In genomic region chr1:156692409-156692957, GRCh38 we compare ENCODE assay signal across 12 cellular contexts. TPM values are rescaled to one million over a fixed set of nuclear protein-coding genes. Genes with fewer than 3 reads are reported as not detected.
DNase-seq lines count a peak whose midpoint lies in the region; ATAC-seq, FAIRE-seq and TF ChIP-seq lines count a peak whose summit lies in the region.
"Had no signal": no experiment of that assay in that cellular context is flagged by ENCODE, and none has a peak within 500 bp of the region (broad histone marks: within the 10 kb centered on the region; RNA-seq: fewer than 3 reads in every experiment).

No MANE protein-coding gene starts in this region.

- H3K4me3 ChIP-seq in K562 (peak overlapping the region; percentile 28), neural cell (ENCODE audit: low read length) (peak overlapping the region; percentile 33)

- no peaks in the 10 kb centered on the region for H3K9me1 ChIP-seq in K562 (ENCODE audit: control insufficient read depth, insufficient read depth, low read length)

- H3K9ac ChIP-seq in ES-I3 (ENCODE audit: low read depth, low read length) (peak overlapping the region; percentile 17), K562 (ENCODE audit: insufficient read depth in 1 of 2, low read depth in 2 of 2, low read length in 2 of 2) (peak overlapping the region; percentile 49 to 92; a peak in 3 of 4 replicates), neural cell (ENCODE audit: low read length) (peak overlapping the region; percentile 27)

- 0 out of 3 replicates have a peak, but pooled peaks cover 3% of the 10 kb centered on the region for H3K79me2 ChIP-seq in K562 (ENCODE audit: control insufficient read depth, insufficient read depth, low read length)
- H3K79me2 ChIP-seq in neural cell (replicated peaks; ENCODE audit: insufficient read depth, low read length): no peaks in the 10 kb centered on the region

- H3K9me3 ChIP-seq in ES-I3 (ENCODE audit: control insufficient read depth, insufficient read depth, low read length): no peaks in the 10 kb centered on the region
- no peaks in the 10 kb centered on the region for H3K9me3 ChIP-seq in K562 (replicated peaks; ENCODE audit: control insufficient read depth, insufficient read depth, low read depth, low read length)
- H3K9me3 ChIP-seq in neural cell (ENCODE audit: low read length): no peaks in the 10 kb centered on the region

- TF ChIP-seq POLR2A in K562 (conservative IDR thresholded peaks at IDR 0.05): no peak

- no peaks in the 10 kb centered on the region for H3K9me2 ChIP-seq in neural cell (ENCODE audit: insufficient read depth, low read length)

- no peak for TF ChIP-seq RAD21 in K562 (CRISPR knock-in tag; conservative IDR thresholded peaks at IDR 0.05 in 1 of 2, IDR thresholded peaks at IDR 0.05 in 1 of 2)
- TF ChIP-seq RAD21 in neural cell (conservative IDR thresholded peaks at IDR 0.05): no peak

- H3K4me2 ChIP-seq in K562 (ENCODE audit: insufficient read depth, low read length) (peak overlapping the region; percentile 72), neural cell (ENCODE audit: low read length) (no peak overlapping the region)

- ATAC-seq in K562 (no peak), GM18520 (IDR thresholded peaks at IDR 0.05; ENCODE audit: unreplicated experiment) (no peak), GM21423 (IDR thresholded peaks at IDR 0.05; ENCODE audit: unreplicated experiment) (no peak)
- ATAC-seq: natural killer cell had no signal

- H3K36me3 ChIP-seq in ES-I3 (ENCODE audit: insufficient read depth, low read length) (no peaks in the 10 kb centered on the region), K562 (ENCODE audit: control insufficient read depth, insufficient read depth, low read length) (no peaks in the 10 kb centered on the region), neural cell (ENCODE audit: insufficient read depth, low read length) (no peaks in the 10 kb centered on the region)

- in situ Hi-C loops in K562 (cut with MboI): no loop called here

- H4K20me1 ChIP-seq in K562 (replicated peaks; ENCODE audit: control insufficient read depth, insufficient read depth, low read length) (no peaks in the 10 kb centered on the region), neural cell (ENCODE audit: insufficient read depth) (no peaks in the 10 kb centered on the region)

- peak in 2 of 4 experiments; percentile 39 to 50 for DNase-seq in K562 (ENCODE audit: extremely low read depth in 1 of 4, low spot score in 3 of 4)
- no peak for DNase-seq in NCI-H2107 (lab: John Stamatoyannopoulos, UW)
- DNase-seq: activated B cell treated with CpG ODN at 0.5 μM for 24 hours; activated gamma-delta T cell treated with Interleukin-2 at 50 U/mL for 16 hours; C1 segment of cervical spinal cord; hippocampal formation; natural killer cell; stimulated activated CD4-positive, alpha-beta T cell treated with anti-CD3 and anti-CD28 coated beads, Interleukin-2, amount 100 ng/mL, for 48 hours had no signal

- CTCF ChIA-PET in K562 (lab: Yijun Ruan, JAX; ENCODE audit: low intra/inter-chr PET ratio): interaction anchor here (0.8 to 6.6 kb wide), 3 partner anchors 13 to 168 kb away, joined by 3 to 143 read pairs (median 4); partner anchors contain the start of genes CRABP2, ISG20L2, METTL25B and NTRK1

- no peak for FAIRE-seq in K562 (lab: Jason Lieb, UNC)

- POLR2A ChIA-PET in K562 (lab: Yijun Ruan, JAX): interaction anchor here (0.6 to 5.9 kb wide), 10 partner anchors 8 to 165 kb away, joined by 3 to 60 read pairs (median 3); partner anchors contain the start of genes ISG20L2, METTL25B, MRPL24 and NES

- WGBS in K562 (ENCODE audit: insufficient coverage, low coverage, missing lambda C conversion rate): 14% methylated on average over 9 of the region's 13 CpGs

- TF ChIP-seq CTCF in K562 (IDR thresholded peaks at IDR 0.05 in 2 of 3, conservative IDR thresholded peaks at IDR 0.05 in 1 of 3; ENCODE audit: insufficient read depth in 2 of 3, low read depth in 1 of 3, low read length in 3 of 3) (no peak), neural cell (IDR thresholded peaks at IDR 0.05; ENCODE audit: poor library complexity, severe bottlenecking) (no peak)

- no peaks in the 10 kb centered on the region for H3K27me3 ChIP-seq in K562 (ENCODE audit: control insufficient read depth in 2 of 2, insufficient read depth in 2 of 2, low read length in 2 of 2)
- no peaks in the 10 kb centered on the region for H3K27me3 ChIP-seq in neural cell (ENCODE audit: insufficient read depth, low read depth, low read length)

- H3K27ac ChIP-seq in K562 (ENCODE audit: extremely low read depth, low read depth, low read length): peak overlapping the region; percentile 91; the same call in 2 of the 3 replicates
- H3K27ac ChIP-seq in neural cell (ENCODE audit: low read length): no peak overlapping the region

- peak overlapping the region; percentile 92 for H2AFZ ChIP-seq in K562 (ENCODE audit: low read depth, low read length)
- H2AFZ ChIP-seq in neural cell (ENCODE audit: low read depth, low read length): no peak overlapping the region

- no peak for TF ChIP-seq EP300 in K562 (IDR thresholded peaks at IDR 0.05; ENCODE audit: low read length)
- TF ChIP-seq EP300 in neural cell (conservative IDR thresholded peaks at IDR 0.05; ENCODE audit: poor library complexity, severe bottlenecking): no peak

- no TSS peak for BruUV-seq in K562 (replicated peaks; lab: Mats Ljungman, UMichigan)

- intact Hi-C loops in K562 (cut with micrococcal nuclease): no loop called here

- no peaks in the 10 kb centered on the region for H3F3A ChIP-seq in neural cell (ENCODE audit: insufficient read depth, low read length, poor library complexity, severe bottlenecking)

- peaks cover 32% of the 10 kb centered on the region for H3K4me1 ChIP-seq in ES-I3 (ENCODE audit: insufficient read depth, low read length)
- peaks cover 49 to 62% of the 10 kb centered on the region in 2 experiments for H3K4me1 ChIP-seq in K562 (replicated peaks in 1 of 2; ENCODE audit: control insufficient read depth in 2 of 2, insufficient read depth in 2 of 2, low read length in 2 of 2)

RNA-seq across cellular contexts. Expression of gene CRABP2, which starts 12.9 kb away (rescaled TPM):
- 0.86 TPM in 1 of 2 replicates, not detected in the other for total RNA-seq in K562 (2011; cell fraction: chromatin; rRNA removed; ENCODE audit: low replicate concordance)
- total RNA-seq in K562 (2011; cell fraction: nucleolus; rRNA removed): 0.39 and 1.0 TPM in 2 replicates
- 0.44 TPM in 1 of 2 replicates, not detected in the other for total RNA-seq in K562 (2011; cell fraction: nucleoplasm; rRNA removed)
- total RNA-seq in K562 (2014; rRNA removed) (0.86 and 1.2 TPM in 2 replicates), K562 (2014; rRNA removed; fragmentation: Illumina TruSeq; extraction: Trizol) (0.32 and 0.36 TPM in 2 replicates), K562 (2015; rRNA removed; fragmentation: Illumina TruSeq; extraction: Trizol) (0.72 and 1.3 TPM in 2 replicates), K562 (2021) (1.5 and 1.6 TPM in 2 replicates)
- polyA plus RNA-seq in K562 (2011; rRNA removed) (0.50 and 1.5 TPM in 2 replicates), K562 (2014; fragmentation: Illumina TruSeq; extraction: Trizol) (1.9 and 2.5 TPM in 2 replicates), K562 (2014; fragmentation: Nextera tagmentation; extraction: Ambion mirVana) (under 1 TPM; 0.30 to 0.52 TPM), K562 (2014; rRNA removed) (0.82 and 1.2 TPM in 2 replicates), neural cell (3.4 and 7.7 TPM in 2 replicates)
- polyA plus RNA-seq in K562 (2011; cell fraction: cytosol; rRNA removed): 0.58 and 1.3 TPM in 2 replicates
- polyA plus RNA-seq in K562 (2011; cell fraction: nucleus; rRNA removed): 1.8 and 2.6 TPM in 2 replicates
- 2.6 and 2.9 TPM in 2 replicates for polyA plus RNA-seq in K562 (2012)
- 0.28 and 0.72 TPM in 2 replicates for polyA minus RNA-seq in K562 (2011; rRNA and poly(A)+ RNA removed)
- not detected in 2 replicates for polyA minus RNA-seq in K562 (2011; cell fraction: cytosol; rRNA and poly(A)+ RNA removed)
- polyA minus RNA-seq in K562 (2011; cell fraction: nucleus; rRNA and poly(A)+ RNA removed): not detected in 2 replicates
- polyA minus RNA-seq in neural cell: 1.3 and 1.7 TPM in 2 replicates

RNA-seq across cellular contexts. Expression of gene NES, which starts 15.3 kb away (rescaled TPM):
- total RNA-seq in K562 (2011; cell fraction: chromatin; rRNA removed; ENCODE audit: low replicate concordance): 1.5 and 2.0 TPM in 2 replicates
- 1.7 TPM in 2 replicates for total RNA-seq in K562 (2011; cell fraction: nucleolus; rRNA removed)
- 1.8 and 3.1 TPM in 2 replicates for total RNA-seq in K562 (2011; cell fraction: nucleoplasm; rRNA removed)
- 5.8 and 6.6 TPM in 2 replicates for total RNA-seq in K562 (2014; rRNA removed)
- total RNA-seq in K562 (2014; rRNA removed; fragmentation: Illumina TruSeq; extraction: Trizol): 3.3 and 4.1 TPM in 2 replicates
- total RNA-seq in K562 (2015; rRNA removed; fragmentation: Illumina TruSeq; extraction: Trizol): 4.8 and 4.9 TPM in 2 replicates
- 5.5 and 8.6 TPM in 2 replicates for total RNA-seq in K562 (2021)
- polyA plus RNA-seq in K562 (2011; rRNA removed): 2.7 TPM in 2 replicates
- 1.5 and 2.5 TPM in 2 replicates for polyA plus RNA-seq in K562 (2011; cell fraction: cytosol; rRNA removed)
- 3.2 and 5.5 TPM in 2 replicates for polyA plus RNA-seq in K562 (2011; cell fraction: nucleus; rRNA removed)
- polyA plus RNA-seq in K562 (2012): 6.5 and 7.0 TPM in 2 replicates
- 5.4 and 6.3 TPM in 2 replicates for polyA plus RNA-seq in K562 (2014; fragmentation: Illumina TruSeq; extraction: Trizol)
- polyA plus RNA-seq in K562 (2014; fragmentation: Nextera tagmentation; extraction: Ambion mirVana): under 1 TPM; 0.10 to 0.13 TPM
- polyA plus RNA-seq in K562 (2014; rRNA removed): 2.5 and 4.2 TPM in 2 replicates
- 2.3 and 2.4 TPM in 2 replicates for polyA minus RNA-seq in K562 (2011; rRNA and poly(A)+ RNA removed)
- 3.8 and 5.4 TPM in 2 replicates for polyA minus RNA-seq in K562 (2011; cell fraction: cytosol; rRNA and poly(A)+ RNA removed)
- polyA minus RNA-seq in K562 (2011; cell fraction: nucleus; rRNA and poly(A)+ RNA removed): 1.2 and 1.4 TPM in 2 replicates
- 9.9 and 13.7 TPM in 2 replicates for polyA plus RNA-seq in neural cell
- 26.1 and 29.6 TPM in 2 replicates for polyA minus RNA-seq in neural cell
- total RNA-seq: activated B cell treated with CpG ODN at 0.5 μM for 24 hours, natural killer cell had no signal

RNA-seq across cellular contexts. Expression of gene METTL25B, which starts 35.8 kb away (rescaled TPM):
- total RNA-seq in K562 (2011; cell fraction: chromatin; rRNA removed; ENCODE audit: low replicate concordance): 50.1 and 117 TPM in 2 replicates
- total RNA-seq in K562 (2011; cell fraction: nucleolus; rRNA removed): 103 and 114 TPM in 2 replicates
- 74.6 and 83.1 TPM in 2 replicates for total RNA-seq in K562 (2011; cell fraction: nucleoplasm; rRNA removed)
- total RNA-seq in K562 (2014; rRNA removed) (33.1 and 39.1 TPM in 2 replicates), K562 (2014; rRNA removed; fragmentation: Illumina TruSeq; extraction: Trizol) (17.8 and 26.3 TPM in 2 replicates), K562 (2015; rRNA removed; fragmentation: Illumina TruSeq; extraction: Trizol) (27.0 and 30.3 TPM in 2 replicates), K562 (2021) (46.3 and 48.3 TPM in 2 replicates)
- polyA plus RNA-seq in K562 (2011; rRNA removed) (37.1 and 46.1 TPM in 2 replicates), K562 (2014; fragmentation: Illumina TruSeq; extraction: Trizol) (33.9 and 37.7 TPM in 2 replicates), K562 (2014; fragmentation: Nextera tagmentation; extraction: Ambion mirVana) (10 to 100 TPM in 1 of 2 experiments, 1 to 10 TPM in 1; 7.7 to 13.2 TPM), K562 (2014; rRNA removed) (41.8 and 57.4 TPM in 2 replicates), neural cell (11.9 and 13.1 TPM in 2 replicates)
- 44.7 and 53.0 TPM in 2 replicates for polyA plus RNA-seq in K562 (2011; cell fraction: cytosol; rRNA removed)
- polyA plus RNA-seq in K562 (2011; cell fraction: nucleus; rRNA removed): 79.3 and 98.8 TPM in 2 replicates
- polyA plus RNA-seq in K562 (2012): 34.9 and 66.4 TPM in 2 replicates
- 17.4 and 21.8 TPM in 2 replicates for polyA minus RNA-seq in K562 (2011; rRNA and poly(A)+ RNA removed)
- polyA minus RNA-seq in K562 (2011; cell fraction: cytosol; rRNA and poly(A)+ RNA removed): 20.6 and 27.1 TPM in 2 replicates
- 25.0 and 34.1 TPM in 2 replicates for polyA minus RNA-seq in K562 (2011; cell fraction: nucleus; rRNA and poly(A)+ RNA removed)
- polyA minus RNA-seq in neural cell: 7.1 and 8.1 TPM in 2 replicates

RNA-seq across cellular contexts. Expression of gene ISG20L2, which starts 36.1 kb away (rescaled TPM):
- 62.5 and 90.4 TPM in 2 replicates for total RNA-seq in K562 (2011; cell fraction: chromatin; rRNA removed; ENCODE audit: low replicate concordance)
- total RNA-seq in K562 (2011; cell fraction: nucleolus; rRNA removed): 49.1 and 64.9 TPM in 2 replicates
- total RNA-seq in K562 (2011; cell fraction: nucleoplasm; rRNA removed): 55.7 and 64.4 TPM in 2 replicates
- 34.3 and 40.7 TPM in 2 replicates for total RNA-seq in K562 (2014; rRNA removed)
- 57.7 and 59.6 TPM in 2 replicates for total RNA-seq in K562 (2014; rRNA removed; fragmentation: Illumina TruSeq; extraction: Trizol)
- total RNA-seq in K562 (2015; rRNA removed; fragmentation: Illumina TruSeq; extraction: Trizol): 52.6 and 53.3 TPM in 2 replicates
- total RNA-seq in K562 (2021): 46.3 and 50.3 TPM in 2 replicates
- 59.5 and 63.8 TPM in 2 replicates for polyA plus RNA-seq in K562 (2011; rRNA removed)
- polyA plus RNA-seq in K562 (2011; cell fraction: cytosol; rRNA removed): 60.2 and 77.5 TPM in 2 replicates
- 23.1 and 28.0 TPM in 2 replicates for polyA plus RNA-seq in K562 (2011; cell fraction: nucleus; rRNA removed)
- polyA plus RNA-seq in K562 (2012): 45.7 and 45.9 TPM in 2 replicates
- 100 and 130 TPM in 2 replicates for polyA plus RNA-seq in K562 (2014; fragmentation: Illumina TruSeq; extraction: Trizol)
- 10 to 100 TPM; 21.3 to 50.3 TPM for polyA plus RNA-seq in K562 (2014; fragmentation: Nextera tagmentation; extraction: Ambion mirVana)
- polyA plus RNA-seq in K562 (2014; rRNA removed): 41.5 and 50.9 TPM in 2 replicates
- polyA minus RNA-seq in K562 (2011; rRNA and poly(A)+ RNA removed): 52.8 and 62.8 TPM in 2 replicates
- polyA minus RNA-seq in K562 (2011; cell fraction: cytosol; rRNA and poly(A)+ RNA removed): 23.6 and 28.9 TPM in 2 replicates
- 21.1 and 35.4 TPM in 2 replicates for polyA minus RNA-seq in K562 (2011; cell fraction: nucleus; rRNA and poly(A)+ RNA removed)
- 8.5 and 13.1 TPM in 2 replicates for polyA plus RNA-seq in neural cell
- polyA minus RNA-seq in neural cell: 17.9 and 19.5 TPM in 2 replicates

RNA-seq across cellular contexts. Expression of gene MRPL24, which starts 48.4 kb away (rescaled TPM):
- 8.3 and 22.8 TPM in 2 replicates for total RNA-seq in K562 (2011; cell fraction: chromatin; rRNA removed; ENCODE audit: low replicate concordance)
- 18.7 and 20.3 TPM in 2 replicates for total RNA-seq in K562 (2011; cell fraction: nucleolus; rRNA removed)
- total RNA-seq in K562 (2011; cell fraction: nucleoplasm; rRNA removed): 15.8 and 16.2 TPM in 2 replicates
- 103 and 134 TPM in 2 replicates for total RNA-seq in K562 (2014; rRNA removed)
- 91.6 and 91.8 TPM in 2 replicates for total RNA-seq in K562 (2014; rRNA removed; fragmentation: Illumina TruSeq; extraction: Trizol)
- 105 and 113 TPM in 2 replicates for total RNA-seq in K562 (2015; rRNA removed; fragmentation: Illumina TruSeq; extraction: Trizol)
- 74.0 and 74.3 TPM in 2 replicates for total RNA-seq in K562 (2021)
- 97.5 and 101 TPM in 2 replicates for polyA plus RNA-seq in K562 (2011; rRNA removed)
- polyA plus RNA-seq in K562 (2011; cell fraction: cytosol; rRNA removed): 66.6 and 77.0 TPM in 2 replicates
- polyA plus RNA-seq in K562 (2011; cell fraction: nucleus; rRNA removed): 59.6 and 61.8 TPM in 2 replicates
- polyA plus RNA-seq in K562 (2012): 90.5 and 117 TPM in 2 replicates
- polyA plus RNA-seq in K562 (2014; fragmentation: Illumina TruSeq; extraction: Trizol): 153 and 163 TPM in 2 replicates
- polyA plus RNA-seq in K562 (2014; fragmentation: Nextera tagmentation; extraction: Ambion mirVana): 100 to 1,000 TPM; 206 to 267 TPM
- 115 and 141 TPM in 2 replicates for polyA plus RNA-seq in K562 (2014; rRNA removed)
- 43.9 and 56.9 TPM in 2 replicates for polyA minus RNA-seq in K562 (2011; rRNA and poly(A)+ RNA removed)
- polyA minus RNA-seq in K562 (2011; cell fraction: cytosol; rRNA and poly(A)+ RNA removed): 23.8 and 27.5 TPM in 2 replicates
- polyA minus RNA-seq in K562 (2011; cell fraction: nucleus; rRNA and poly(A)+ RNA removed): 9.4 and 12.0 TPM in 2 replicates
- 34.4 and 56.5 TPM in 2 replicates for polyA plus RNA-seq in neural cell
- 7.9 and 9.3 TPM in 2 replicates for polyA minus RNA-seq in neural cell

Comparison
In these comparisons a context has a peak if more than half of its experiments do, and no peak if none do; other contexts are left out.
1. H3K9ac ChIP-seq: peak in every context shown above with its lines; median percentile 70 in K562; 27 in neural cell; 17 in ES-I3.